12 cellular contexts compared by ENCODE assay signal in the genomic region with DNA sequence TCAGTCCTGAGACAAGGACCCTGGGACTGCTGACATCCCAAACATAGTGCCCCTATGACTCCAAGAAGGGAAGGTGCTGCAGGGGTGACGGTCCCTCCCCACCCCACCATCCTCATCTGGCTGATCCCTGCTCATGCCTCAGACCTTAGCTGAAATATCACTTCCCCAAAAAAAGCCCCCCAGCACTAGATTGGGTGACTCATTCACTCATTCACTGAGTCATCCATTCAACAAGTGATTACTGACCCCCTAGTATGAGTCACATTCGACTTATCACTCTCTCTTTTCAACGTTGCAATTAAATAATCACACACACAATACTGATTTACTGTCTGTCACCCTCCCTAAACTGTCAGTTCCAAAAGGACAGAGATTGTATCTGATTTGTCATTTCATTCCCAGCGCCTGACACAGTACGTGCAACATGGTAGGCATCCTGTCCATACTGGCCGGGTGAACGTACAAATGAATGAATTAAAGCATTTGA. TPM values are rescaled to one million over a fixed set of nuclear protein-coding genes. Genes with fewer than 3 reads are reported as not detected.
A peak's percentile ranks its signal among the peaks of the same experiment; 100 is the strongest.
DNase-seq lines count a peak whose midpoint lies in the region; ATAC-seq, FAIRE-seq and TF ChIP-seq lines count a peak whose summit lies in the region.
"Had no signal": no experiment of that assay in that cellular context is flagged by ENCODE, and none has a peak within 500 bp of the region (broad histone marks: within the 10 kb centered on the region; RNA-seq: fewer than 3 reads in every experiment).

No MANE protein-coding gene starts in this region.

- H3K4me3 ChIP-seq in HUES48 (ENCODE audit: low read depth, low read length) (no peak overlapping the region), HepG2 (replicated peaks in 1 of 3; ENCODE audit: insufficient read depth in 1 of 3, low read depth in 2 of 3, low read length in 3 of 3) (no peak overlapping the region)

- CTCF ChIA-PET in activated B cell treated with CpG ODN at 0.5 μM for 24 hours (lab: Charles Lee), result interaction anchor here (1.0 to 1.9 kb wide), 2 partner anchors 296 to 303 kb away, joined by 3 to 7 read pairs; no protein-coding TSS in a partner anchor
- CTCF ChIA-PET in HepG2 (lab: Yijun Ruan, JAX; ENCODE audit: low intra/inter-chr PET ratio, low total read pairs), result no interaction called here
- CTCF ChIA-PET in T-cell (lab: Charles Lee), result no interaction called here

- H3K4me2 ChIP-seq in HepG2 (ENCODE audit: low read depth, low read length), result no peak overlapping the region

- H3K36me3 ChIP-seq in HUES48 (ENCODE audit: control insufficient read depth, insufficient read depth, low read length), result no peaks in the 10 kb centered on the region
- no peaks in the 10 kb centered on the region for H3K36me3 ChIP-seq in HepG2 (replicated peaks in 1 of 2; ENCODE audit: control insufficient read depth in 1 of 2, insufficient read depth in 2 of 2, low read length in 2 of 2)

- peak; percentile 44 for DNase-seq in GM13977 (ENCODE audit: low spot score)
- DNase-seq in activated B cell treated with CpG ODN at 0.5 μM for 24 hours, result no peak
- DNase-seq in HepG2 (ENCODE audit: low spot score), result no peak
- DNase-seq in middle frontal gyrus (ENCODE audit: extremely low spot score, low spot score), result no peak
- no peak for DNase-seq in superior temporal gyrus (ENCODE audit: extremely low spot score)
- DNase-seq in T-cell, result no peak
- DNase-seq in pons (ENCODE audit: low spot score), result no peak
- DNase-seq: activated gamma-delta T cell; DMS79 treated with DMSO at 0.1 percent for 48 hours; effector CD4-positive, alpha-beta T cell; substantia nigra had no signal

- no peak overlapping the region for H3K27ac Mint-ChIP-seq in activated B cell treated with CpG ODN at 0.5 μM for 24 hours
- H3K27ac Mint-ChIP-seq in T-cell, result no peak overlapping the region

- H3K27ac ChIP-seq in HUES48 (ENCODE audit: low read depth, low read length), result peak overlapping the region; percentile 72
- H3K27ac ChIP-seq in HepG2 (ENCODE audit: extremely low read length, insufficient read depth, low read length), result no peak overlapping the region

- H3K4me3 Mint-ChIP-seq in activated B cell treated with CpG ODN at 0.5 μM for 24 hours, result no peak overlapping the region
- H3K4me3 Mint-ChIP-seq in T-cell, result no peak overlapping the region

- H3K9me3 ChIP-seq in HUES48 (ENCODE audit: control insufficient read depth, insufficient read depth, low read length), result no peaks in the 10 kb centered on the region
- no peaks in the 10 kb centered on the region for H3K9me3 ChIP-seq in HepG2 (ENCODE audit: low read length)

- no peaks in the 10 kb centered on the region for H3K36me3 Mint-ChIP-seq in activated B cell treated with CpG ODN at 0.5 μM for 24 hours (ENCODE audit: low read depth)
- no peaks in the 10 kb centered on the region for H3K36me3 Mint-ChIP-seq in T-cell

- peak; percentile 72 for ATAC-seq in activated B cell treated with CpG ODN at 0.5 μM for 24 hours (ENCODE audit: low read depth)
- ATAC-seq in HepG2, result no peak
- ATAC-seq in T-cell (replicated peaks in 1 of 4), result no peak

- no peaks in the 10 kb centered on the region for H3K79me2 ChIP-seq in HepG2 (ENCODE audit: insufficient read depth, low read length)

- H3K27me3 Mint-ChIP-seq in activated B cell treated with CpG ODN at 0.5 μM for 24 hours, result no peaks in the 10 kb centered on the region
- H3K27me3 Mint-ChIP-seq in T-cell, result no peaks in the 10 kb centered on the region

- in situ Hi-C loops in GM13977 (cut with MboI; ENCODE audit: low pct_unique_long_range_greater_than_20kb, low sequenced_read_pairs, unreplicated experiment) (no loop called here), HepG2 (cut with HindIII; ENCODE audit: extremely low pct_ligation_motif_present, low pct_unique_long_range_greater_than_20kb) (no loop called here)

- WGBS in HepG2 (ENCODE audit: low lambda C conversion rate), result 7% methylated on average over 6 of the region's 7 CpGs

- H3K9ac ChIP-seq in HUES48 (ENCODE audit: low read depth, low read length) (no peak overlapping the region), HepG2 (ENCODE audit: insufficient read depth, low read depth, low read length) (no peak overlapping the region)

- TF ChIP-seq CTCF in GM13977 (IDR thresholded peaks at IDR 0.05; ENCODE audit: extremely low read depth, insufficient read depth, missing control alignments) (no peak), activated B cell treated with CpG ODN at 0.5 μM for 24 hours (IDR thresholded peaks at IDR 0.05) (no peak), HepG2 (CRISPR knock-in tag; IDR thresholded peaks at IDR 0.05) (no peak)

- no peak for TF ChIP-seq POLR2A in HepG2 (IDR thresholded peaks at IDR 0.05; ENCODE audit: insufficient read depth in 1 of 2, low read depth in 2 of 2, low read length in 2 of 2)

- POLR2A ChIA-PET in activated B cell treated with CpG ODN at 0.5 μM for 24 hours (lab: Charles Lee) (no interaction called here), HepG2 (lab: Yijun Ruan, JAX) (no interaction called here), T-cell (lab: Charles Lee) (no interaction called here)

- no peaks in the 10 kb centered on the region; the same call in 1 of the 2 replicates for H4K20me1 ChIP-seq in HepG2 (ENCODE audit: insufficient read depth, low read length)

- H3K4me1 ChIP-seq in HUES48 (ENCODE audit: control insufficient read depth, insufficient read depth, low read length), result peaks cover 48% of the 10 kb centered on the region
- H3K4me1 ChIP-seq in HepG2 (ENCODE audit: insufficient read depth, low read length), result no peaks in the 10 kb centered on the region

- TF ChIP-seq EP300 in HepG2 (IDR thresholded peaks at IDR 0.05; ENCODE audit: low read depth in 2 of 2, low read length in 2 of 2) (no peak), HepG2 (CRISPR knock-in tag; IDR thresholded peaks at IDR 0.05; ENCODE audit: borderline replicate concordance) (no peak)

- intact Hi-C loops in activated B cell treated with CpG ODN at 0.5 μM for 24 hours (cut with micrococcal nuclease) (no loop called here), HepG2 (cut with micrococcal nuclease; ENCODE audit: unreplicated experiment) (no loop called here)

- H3K4me1 Mint-ChIP-seq in activated B cell treated with CpG ODN at 0.5 μM for 24 hours (peaks cover 23% of the 10 kb centered on the region), T-cell (peaks cover 20 to 32% (median 23%) of the 10 kb centered on the region in 3 donors)

- FAIRE-seq in HepG2 (lab: Jason Lieb, UNC), result no peak

- no peak overlapping the region for H2AFZ ChIP-seq in HepG2 (ENCODE audit: low read length)

- BruUV-seq in HepG2 (replicated peaks; lab: Mats Ljungman, UMichigan), result no TSS peak

- H3K9me3 Mint-ChIP-seq in activated B cell treated with CpG ODN at 0.5 μM for 24 hours, result no peaks in the 10 kb centered on the region
- no peaks in the 10 kb centered on the region for H3K9me3 Mint-ChIP-seq in T-cell

- H3K27me3 ChIP-seq in HUES48 (ENCODE audit: control insufficient read depth, insufficient read depth, low read length), result no peaks in the 10 kb centered on the region
- peaks cover 0 to 7% of the 10 kb centered on the region in 2 experiments; a peak in 1 of 5 replicates for H3K27me3 ChIP-seq in HepG2 (ENCODE audit: control insufficient read depth in 1 of 2, insufficient read depth in 2 of 2, low read length in 2 of 2)

- TF ChIP-seq RAD21 in HepG2 (CRISPR knock-in tag; IDR thresholded peaks at IDR 0.05), result no peak

TF ChIP-seq in HepG2, 621 proteins besides CTCF, POLR2A, EP300 and RAD21:
- TF ChIP-seq CREB1 (IDR thresholded peaks at IDR 0.05) (peak; percentile 39; the same call in 1 of the 2 replicates), CREB1 (CRISPR knock-in tag; IDR thresholded peaks at IDR 0.05) (no peak), SATB2 (CRISPR knock-in tag; IDR thresholded peaks at IDR 0.05) (no peak)

RNA-seq across cellular contexts. Expression of a gene that starts 48.6 kb away (rescaled TPM):
- total RNA-seq in activated B cell treated with CpG ODN at 0.5 μM for 24 hours, result 12.6 and 14.4 TPM in 2 replicates
- not detected in 2 replicates for total RNA-seq in HepG2 (2016; rRNA removed; fragmentation: Illumina TruSeq; extraction: Trizol)
- 0.18 TPM in 1 of 2 replicates, not detected in the other for total RNA-seq in HepG2 (2016; cell fraction: cytosol; rRNA removed; fragmentation: Illumina TruSeq; extraction: Trizol; ENCODE audit: low read depth)
- total RNA-seq in HepG2 (2016; cell fraction: insoluble cytoplasmic fraction; rRNA removed; fragmentation: Illumina TruSeq; extraction: Trizol), result not detected in 2 replicates
- not detected in 2 replicates for total RNA-seq in HepG2 (2016; cell fraction: membrane; rRNA removed; fragmentation: Illumina TruSeq; extraction: Trizol)
- not detected in 2 replicates for total RNA-seq in HepG2 (2016; cell fraction: nucleus; rRNA removed; fragmentation: Illumina TruSeq; extraction: Trizol)
- 0.01 and 0.05 TPM in 2 replicates for polyA plus RNA-seq in HepG2 (2011; rRNA removed)
- 0.01 and 0.03 TPM in 2 replicates for polyA plus RNA-seq in HepG2 (2011; cell fraction: cytosol; rRNA removed)
- polyA plus RNA-seq in HepG2 (2011; cell fraction: nucleus; rRNA removed), result not detected in 2 replicates
- polyA plus RNA-seq in HepG2 (2012), result 0.01 TPM in 1 of 2 replicates, not detected in the other
- polyA plus RNA-seq in HepG2 (2016; cell fraction: cytosol; fragmentation: Illumina TruSeq; extraction: Trizol; ENCODE audit: low read depth), result 0.11 and 0.15 TPM in 2 replicates
- polyA plus RNA-seq in HepG2 (2016; cell fraction: insoluble cytoplasmic fraction; fragmentation: Illumina TruSeq; extraction: Trizol; ENCODE audit: low read depth), result not detected in 2 replicates
- polyA plus RNA-seq in HepG2 (2016; cell fraction: membrane; fragmentation: Illumina TruSeq; extraction: Trizol; ENCODE audit: low read depth), result 0.17 and 0.19 TPM in 2 replicates
- not detected in 2 replicates for polyA plus RNA-seq in HepG2 (2016; cell fraction: nucleus; fragmentation: Illumina TruSeq; extraction: Trizol; ENCODE audit: insufficient read depth, low read depth)
- polyA minus RNA-seq in HepG2 (2011; rRNA and poly(A)+ RNA removed; ENCODE audit: low replicate concordance), result 0.70 TPM in 1 of 2 replicates, not detected in the other
- 0.49 TPM in 1 of 2 replicates, not detected in the other for polyA minus RNA-seq in HepG2 (2011; cell fraction: cytosol; rRNA and poly(A)+ RNA removed)
- not detected in 2 replicates for polyA minus RNA-seq in HepG2 (2011; cell fraction: nucleus; rRNA and poly(A)+ RNA removed)
- 10 to 100 TPM in 1 of 5 donors, 1 to 10 TPM in 4; 7.0 to 15.3 (median 8.8) TPM for total RNA-seq in T-cell
